ENCODE assay signal across 9 cellular contexts in the genomic region with DNA sequence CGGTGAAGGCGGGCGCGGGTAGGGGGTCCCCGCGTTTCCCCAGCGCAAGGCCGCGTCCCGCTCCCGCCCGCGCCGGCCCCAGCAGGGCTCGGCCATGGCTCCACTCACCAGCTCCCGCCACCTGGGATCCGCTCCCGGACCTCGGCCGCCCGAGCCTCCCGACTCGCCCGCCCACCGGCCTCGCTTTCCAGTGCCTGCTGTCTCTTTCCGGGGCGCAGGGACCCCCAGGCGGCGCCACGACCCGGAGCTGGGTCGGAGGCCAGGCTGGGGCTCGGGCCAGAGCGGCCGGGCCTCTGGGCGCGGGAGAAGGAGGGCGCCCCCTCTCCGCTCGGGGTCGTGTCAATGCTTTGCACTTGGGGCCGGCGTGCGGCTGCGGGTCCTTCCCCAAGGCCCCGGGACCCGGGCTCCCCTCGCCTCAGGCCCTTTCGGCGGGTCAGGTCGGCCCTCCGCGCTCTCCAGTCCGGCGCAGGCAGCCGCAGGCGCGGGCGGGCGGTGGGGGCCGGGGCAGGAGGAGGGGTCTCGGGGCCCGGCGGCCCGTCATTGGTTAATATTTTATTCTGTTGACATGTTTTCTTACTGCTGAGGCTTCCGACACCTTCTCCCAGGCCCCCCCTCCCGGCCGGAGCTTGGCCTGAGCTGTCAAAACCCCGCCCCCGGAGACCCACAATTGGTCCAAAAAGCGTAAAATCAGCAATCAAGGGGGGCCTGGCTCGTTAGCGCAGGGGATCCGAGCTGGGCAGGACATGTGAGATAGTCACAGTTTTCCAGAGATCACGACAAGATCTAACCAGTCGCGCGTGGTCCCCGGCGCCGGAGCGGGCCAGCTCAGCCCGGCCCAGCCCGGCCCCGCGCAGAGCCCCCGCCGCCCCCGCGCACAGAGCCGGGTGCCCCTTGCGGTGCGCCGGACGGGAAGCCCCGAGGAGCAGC. TPM values are rescaled to one million over a fixed set of nuclear protein-coding genes. Genes with fewer than 3 reads are reported as not detected.
DNase-seq lines count a peak whose midpoint lies in the region; ATAC-seq and TF ChIP-seq lines count a peak whose summit lies in the region.
"Had no signal": no experiment of that assay in that cellular context is flagged by ENCODE, and none has a peak within 500 bp of the region (broad histone marks: within the 10 kb centered on the region; RNA-seq: fewer than 3 reads in every experiment).

A gene (plus strand): TSS at position 713 of the 927 bp plus-strand sequence. CDS start 334 bp downstream, outside the sequence.

- H3K27me3 ChIP-seq in iPS-20b (ENCODE audit: insufficient read depth, low read length) (peaks cover 100% of the 10 kb centered on the region), skeletal muscle tissue (ENCODE audit: control insufficient read depth in 3 of 3, insufficient read depth in 3 of 3, low read length in 3 of 3) (peaks cover 73 to 75% (median 74%) of the 10 kb centered on the region in 3 donors)

- no peak within 1 kb of the TSS for H3K27ac ChIP-seq in iPS-20b (ENCODE audit: low read length)
- peak within 1 kb of the TSS; percentile 40 for H3K27ac ChIP-seq in skeletal muscle tissue (ENCODE audit: low read depth, low read length)

- H3K9me3 ChIP-seq in iPS-20b (ENCODE audit: insufficient read depth, low read depth, low read length) = peaks cover 15% of the 10 kb centered on the region; the same call in 1 of the 2 replicates
- H3K9me3 ChIP-seq in skeletal muscle tissue (ENCODE audit: control insufficient read depth in 3 of 3, low read length in 3 of 3) = no peaks in the 10 kb centered on the region

- H3K9ac ChIP-seq in iPS-20b (ENCODE audit: low read depth, low read length) (no peak within 1 kb of the TSS), skeletal muscle tissue (ENCODE audit: low read depth in 1 of 3, low read length in 3 of 3) (peak within 1 kb of the TSS; percentile 54 to 74 (median 62))

- H3K4me3 ChIP-seq in astrocyte of the cerebellum (ENCODE audit: low read depth, low read length) (peak within 1 kb of the TSS; percentile 40), iPS-20b (ENCODE audit: low read length) (peak within 1 kb of the TSS; percentile 26; the same call in 1 of the 2 replicates), skeletal muscle tissue (ENCODE audit: low read length in 3 of 3) (peak within 1 kb of the TSS; percentile 57 to 70 (median 59))

- peak; percentile 89 for DNase-seq in DMS 273 (lab: John Stamatoyannopoulos, UW; ENCODE audit: unreplicated experiment)
- DNase-seq in NCI-H1048 (lab: John Stamatoyannopoulos, UW) = peak; percentile 83
- DNase-seq in astrocyte of the cerebellum (ENCODE audit: low read depth) = no peak
- no peak for DNase-seq in NCI-H345 (lab: John Stamatoyannopoulos, UW)

- in situ Hi-C loops in astrocyte of the cerebellum (cut with HindIII; ENCODE audit: low sequenced_read_pairs) = loop anchor here (10.0 kb wide), 1 partner anchor 395 kb away; no protein-coding TSS in a partner anchor

- ATAC-seq in HG02970 (IDR thresholded peaks at IDR 0.05; ENCODE audit: low FRiP score, unreplicated experiment) (no peak), GM21528 (IDR thresholded peaks at IDR 0.05; ENCODE audit: low FRiP score, unreplicated experiment) (no peak)

- no peaks in the 10 kb centered on the region for H3K36me3 ChIP-seq in iPS-20b (ENCODE audit: insufficient read depth, low read depth, low read length)
- peaks cover 0 to 4% (median 0%) of the 10 kb centered on the region in 3 donors for H3K36me3 ChIP-seq in skeletal muscle tissue (ENCODE audit: control insufficient read depth in 3 of 3, insufficient read depth in 3 of 3, low read length in 3 of 3)

- H3K4me1 ChIP-seq in iPS-20b (ENCODE audit: insufficient read depth, low read length) (no peaks in the 10 kb centered on the region), skeletal muscle tissue (ENCODE audit: control insufficient read depth in 3 of 3, insufficient read depth in 3 of 3, low read length in 3 of 3) (peaks cover 20 to 36% (median 36%) of the 10 kb centered on the region in 3 donors)

- TF ChIP-seq CTCF in astrocyte of the cerebellum (IDR thresholded peaks at IDR 0.05; ENCODE audit: low read depth, low read length, missing control alignments) = no peak

RNA-seq across cellular contexts. Expression of the gene that starts here (rescaled TPM):
- total RNA-seq in skeletal muscle tissue = 5.2 TPM
- total RNA-seq: T-helper 2 cell treated with Interferon-gamma antibody and Interleukin-4, amounts not matched to agents 100 ng/mL and 5 ng/mL, for 36 hours had no signal

Comparison
In these comparisons a context has a peak if more than half of its experiments do, and no peak if none do; other contexts are left out.
1. DNase-seq: peak in DMS 273 (single experiment) and NCI-H1048 (single experiment); none in astrocyte of the cerebellum (single experiment) and NCI-H345 (single experiment).
2. Peak in every context shown above with its lines, with median percentiles within 50 percentile points of each other: H3K4me3 ChIP-seq.